20 cellular contexts compared by ENCODE assay signal in the genomic region with DNA sequence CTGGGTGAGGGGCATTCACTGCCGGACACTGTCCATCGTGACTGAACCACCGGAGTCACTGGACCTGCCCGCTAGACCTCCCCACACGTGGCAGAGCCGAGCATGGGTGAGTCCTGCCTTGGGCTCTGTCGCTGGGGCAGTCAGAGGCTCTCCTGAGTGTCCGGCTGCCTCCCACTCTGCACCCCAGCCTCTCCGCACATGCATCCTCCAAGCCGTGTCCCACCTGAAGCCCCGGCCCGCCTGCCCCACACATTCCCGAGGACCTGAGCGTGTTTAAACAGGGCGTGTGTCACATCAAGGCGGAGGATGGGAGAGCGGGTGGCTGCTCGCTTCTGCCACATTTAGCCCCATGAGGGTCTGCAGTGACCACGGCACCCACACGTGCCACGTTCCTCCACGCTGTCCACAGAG. TPM values are rescaled to one million over a fixed set of nuclear protein-coding genes. Genes with fewer than 3 reads are reported as not detected.
"Had no signal": no experiment of that assay in that cellular context is flagged by ENCODE, and none has a peak within 500 bp of the region (broad histone marks: within the 10 kb centered on the region; RNA-seq: fewer than 3 reads in every experiment).

No MANE protein-coding gene starts in this region.

- H3K4me1 ChIP-seq: neural progenitor cell, parathyroid adenoma, psoas muscle had no signal

- DNase-seq: effector memory CD8-positive, alpha-beta T cell; erythroblast; foreskin melanocyte; kidney glomerular epithelial cell; naive thymus-derived CD8-positive, alpha-beta T cell; occipital lobe; retina; small intestine; stimulated activated CD4-positive, alpha-beta T cell treated with anti-CD3 and anti-CD28 coated beads, Interleukin-12 subunit alpha, Interleukin-12 subunit beta, amount 100 ng/mL, for 4 hours; stimulated activated naive CD4-positive, alpha-beta T cell; stomach; substantia nigra; transverse colon had no signal

- H3K9me3 Mint-ChIP-seq: central memory CD8-positive, alpha-beta T cell; effector memory CD8-positive, alpha-beta T cell; neural progenitor cell had no signal

- H3K4me3 ChIP-seq: hepatocyte, mucosa of descending colon, neural progenitor cell, psoas muscle, stomach, thoracic aorta, transverse colon had no signal

- H3K27ac Mint-ChIP-seq: effector memory CD8-positive, alpha-beta T cell; neural progenitor cell had no signal

- H3K4me3 Mint-ChIP-seq: central memory CD8-positive, alpha-beta T cell; effector memory CD8-positive, alpha-beta T cell; neural progenitor cell had no signal

- H3K9ac ChIP-seq: neural progenitor cell, parathyroid adenoma had no signal

- H3K27ac ChIP-seq: hepatocyte, neural progenitor cell, parathyroid adenoma, psoas muscle, stomach, thoracic aorta, transverse colon had no signal

- H3K9me3 ChIP-seq: mucosa of descending colon, psoas muscle, thoracic aorta, transverse colon had no signal

- H2AFZ ChIP-seq: hepatocyte, neural progenitor cell, parathyroid adenoma had no signal

- ATAC-seq: effector memory CD8-positive, alpha-beta T cell; mucosa of descending colon; naive thymus-derived CD8-positive, alpha-beta T cell; psoas muscle had no signal

- H3K4me2 ChIP-seq: hepatocyte, neural progenitor cell had no signal

- H3K36me3 Mint-ChIP-seq: neural progenitor cell had no signal

- H3K36me3 ChIP-seq: neural progenitor cell, stomach, thoracic aorta, transverse colon had no signal

- H3K4me1 Mint-ChIP-seq: neural progenitor cell had no signal

RNA-seq across cellular contexts. Expression of a gene that starts 4.7 kb away (rescaled TPM):
- polyA plus RNA-seq: naive thymus-derived CD8-positive, alpha-beta T cell had no signal
